Comparison of ENCODE assay signal across 21 cellular contexts in genomic region chr2:9543557-9543956, GRCh38. TPM values are rescaled to one million over a fixed set of nuclear protein-coding genes. Genes with fewer than 3 reads are reported as not detected.
DNase-seq lines count a peak whose midpoint lies in the region; ATAC-seq, FAIRE-seq and TF ChIP-seq lines count a peak whose summit lies in the region.
"Had no signal": no experiment of that assay in that cellular context is flagged by ENCODE, and none has a peak within 500 bp of the region (broad histone marks: within the 10 kb centered on the region; RNA-seq: fewer than 3 reads in every experiment).

No MANE protein-coding gene starts in this region.

- 0% methylated on average over 1 of the region's 1 CpG for WGBS in GM12878 (ENCODE audit: insufficient coverage, insufficient replicate concordance, low lambda C conversion rate, missing lambda C conversion rate)

- TF ChIP-seq RAD21 in GM12878 (IDR thresholded peaks at IDR 0.05; ENCODE audit: insufficient read depth, low read depth, low read length), result no peak

- in situ Hi-C loops in GM12878 (cut with MboI), result no loop called here

- no peak for TF ChIP-seq EP300 in GM12878 (IDR thresholded peaks at IDR 0.05; ENCODE audit: borderline replicate concordance in 1 of 2, control insufficient read depth in 1 of 2, low read depth in 2 of 2, low read length in 2 of 2)

- TF ChIP-seq CTCF in A673 (conservative IDR thresholded peaks at IDR 0.05; ENCODE audit: low read depth, low read length) (no peak), GM12878 (IDR thresholded peaks at IDR 0.05 in 2 of 3, conservative IDR thresholded peaks at IDR 0.05 in 1 of 3; ENCODE audit: control insufficient read depth in 2 of 3, extremely low read depth in 1 of 3, insufficient read depth in 1 of 3, low read depth in 3 of 3, low read length in 3 of 3) (no peak), dorsolateral prefrontal cortex (IDR thresholded peaks at IDR 0.05 in 54 of 56, conservative IDR thresholded peaks at IDR 0.05 in 2 of 56; ENCODE audit: low read depth in 1 of 56, partially characterized antibody in 56 of 56) (no peak), omental fat pad (IDR thresholded peaks at IDR 0.05) (no peak)
- TF ChIP-seq CTCF in CD4-positive, alpha-beta T cell (IDR thresholded peaks at IDR 0.05), result no peak

- RAD21 ChIA-PET in GM12878 (lab: Charles Lee; ENCODE audit: unreplicated experiment), result interaction anchor here (1.2 to 2.3 kb wide), 3 partner anchors 8 to 12 kb away, joined by 4 to 14 read pairs (median 4); partner anchors contain the start of gene ADAM17

- no peak overlapping the region for H3K4me3 Mint-ChIP-seq in CD4-positive, alpha-beta T cell
- H3K4me3 Mint-ChIP-seq: activated T-cell treated with anti-CD3 and anti-CD28 coated beads, Interleukin-2, amount 50 U/mL, for 4 hours had no signal

- H3K36me3 ChIP-seq in A673 (ENCODE audit: insufficient read depth, low read length, poor library complexity, severe bottlenecking) (no peaks in the 10 kb centered on the region), GM12878 (ENCODE audit: control insufficient read depth in 2 of 2, insufficient read depth in 2 of 2, low read length in 1 of 2) (no peaks in the 10 kb centered on the region)
- H3K36me3 ChIP-seq: ovary had no signal

- H3K4me2 ChIP-seq in GM12878 (ENCODE audit: control insufficient read depth, insufficient read depth), result peak overlapping the region; percentile 69
- H3K4me2 ChIP-seq: smooth muscle cell had no signal

- H4K20me1 ChIP-seq in GM12878 (ENCODE audit: control insufficient read depth, insufficient read depth), result no peaks in the 10 kb centered on the region

- H3K9ac ChIP-seq in GM12878 (ENCODE audit: control insufficient read depth, insufficient read depth, low read length), result peak overlapping the region; percentile 40; the same call in 1 of the 2 replicates

- H3K9me3 ChIP-seq in A673 (ENCODE audit: low read depth, low read length, poor library complexity, severe bottlenecking) (no peaks in the 10 kb centered on the region), GM12878 (replicated peaks; ENCODE audit: control insufficient read depth, insufficient read depth, low read length) (no peaks in the 10 kb centered on the region)
- no peaks in the 10 kb centered on the region for H3K9me3 ChIP-seq in CD4-positive, alpha-beta T cell (ENCODE audit: control insufficient read depth, low read length)
- H3K9me3 ChIP-seq: ovary, Peyer's patch had no signal

- no peak for FAIRE-seq in GM12878 (lab: Jason Lieb, UNC)
- FAIRE-seq: islet of Langerhans had no signal

- H3K27ac ChIP-seq in A673 (ENCODE audit: low read depth, low read length, poor library complexity, severe bottlenecking), result peak overlapping the region; percentile 18
- H3K27ac ChIP-seq in CD4-positive, alpha-beta T cell (ENCODE audit: low read depth, low read length), result no peak overlapping the region
- peak overlapping the region; percentile 50 for H3K27ac ChIP-seq in GM12878 (ENCODE audit: control insufficient read depth, insufficient read depth)
- H3K27ac ChIP-seq in dorsolateral prefrontal cortex, result peak overlapping the region in 3 of 59 donors; percentile 6 to 25 (median 11)
- H3K27ac ChIP-seq: ovary, WERI-Rb-1 had no signal

- H3K4me1 Mint-ChIP-seq in CD4-positive, alpha-beta T cell (ENCODE audit: low read depth), result peaks cover 59% of the 10 kb centered on the region

- H3K36me3 Mint-ChIP-seq in CD4-positive, alpha-beta T cell (ENCODE audit: low read depth), result peaks cover 46% of the 10 kb centered on the region

- TF ChIP-seq POLR2A in GM12878 (IDR thresholded peaks at IDR 0.05; ENCODE audit: low read depth, low read length), result no peak

- H2AFZ ChIP-seq in GM12878 (ENCODE audit: control insufficient read depth, low read depth, low read length), result no peak overlapping the region

- ATAC-seq in CD4-positive, alpha-beta T cell (ENCODE audit: poor library complexity), result peak; percentile 37
- ATAC-seq in GM12878, result peak; percentile 37
- ATAC-seq in HG03097 (IDR thresholded peaks at IDR 0.05; ENCODE audit: low FRiP score, unreplicated experiment), result no peak
- no peak for ATAC-seq in omental fat pad (ENCODE audit: low FRiP score)
- ATAC-seq: activated T-cell treated with anti-CD3 and anti-CD28 coated beads, Interleukin-2, amount 50 U/mL, for 4 hours had no signal

- intact Hi-C loops in A673 (cut with micrococcal nuclease; ENCODE audit: unreplicated experiment) (no loop called here), GM12878 (cut with micrococcal nuclease; ENCODE audit: unreplicated experiment) (no loop called here), dorsolateral prefrontal cortex (cut with DNase I) (no loop called here)
- intact Hi-C loops in CD4-positive, alpha-beta T cell (cut with DNase I, micrococcal nuclease), result no loop called here

- CTCF ChIA-PET in A673 (lab: Charles Lee) (no interaction called here), GM12878 (lab: Yijun Ruan, JAX) (interaction anchor here (0.9 to 4.0 kb wide), 3 partner anchors 9 to 70 kb away, joined by 3 to 23 read pairs (median 6); partner anchors contain the start of gene ADAM17)
- CTCF ChIA-PET in CD4-positive, alpha-beta T cell (lab: Charles Lee), result no interaction called here

- H3K4me1 ChIP-seq in A673 (ENCODE audit: insufficient read depth, low read length, poor library complexity, severe bottlenecking) (peaks cover 38% of the 10 kb centered on the region), GM12878 (ENCODE audit: control insufficient read depth, insufficient read depth, low read length) (peaks cover 58% of the 10 kb centered on the region)

- POLR2A ChIA-PET in A673 (lab: Charles Lee; ENCODE audit: low non-redundant PET), result no interaction called here
- POLR2A ChIA-PET in CD4-positive, alpha-beta T cell (lab: Charles Lee), result interaction anchor here (0.9 to 1.0 kb wide), 2 partner anchors 12 to 70 kb away, joined by 3 to 4 read pairs; partner anchors contain the start of gene ADAM17
- POLR2A ChIA-PET in GM12878 (lab: Charles Lee), result interaction anchor here (1.1 to 1.5 kb wide), 3 partner anchors 10 to 125 kb away, joined by 4 to 6 read pairs (median 4); partner anchors contain the start of gene ADAM17

- H3K79me2 ChIP-seq in GM12878 (ENCODE audit: control insufficient read depth, insufficient read depth, low read length), result peaks cover 71% of the 10 kb centered on the region

- BruUV-seq in A673 (replicated peaks; lab: Mats Ljungman, UMichigan), result no TSS peak
- BruUV-seq in GM12878 (replicated peaks; lab: Mats Ljungman, UMichigan), result no TSS peak

- H3K4me3 ChIP-seq in A673 (ENCODE audit: low read depth, low read length, poor library complexity, severe bottlenecking), result no peak overlapping the region
- H3K4me3 ChIP-seq in GM12878, result peak overlapping the region; percentile 50
- H3K4me3 ChIP-seq in dorsolateral prefrontal cortex, result no peak overlapping the region
- H3K4me3 ChIP-seq: ovary, Peyer's patch, smooth muscle cell had no signal

- DNase-seq in A673 (ENCODE audit: low spot score), result no peak
- DNase-seq in CD4-positive, alpha-beta T cell, result no peak
- DNase-seq in NAMALWA (ENCODE audit: low spot score), result peak; percentile 43
- no peak for DNase-seq in GM12878 (ENCODE audit: low read depth, low spot score)
- no peak for DNase-seq in dorsolateral prefrontal cortex
- DNase-seq in amygdala (lab: John Stamatoyannopoulos, UW), result no peak
- DNase-seq in omental fat pad (ENCODE audit: low spot score), result no peak
- DNase-seq: activated T-cell treated with anti-CD3 and anti-CD28 coated beads, Interleukin-2, amount 50 U/mL, for 4 hours; anterior cingulate cortex; cortex of kidney; DMS79 treated with DMSO at 0.1 percent for 48 hours; mesendoderm; NCI-H1436 treated with DMSO at 0.1 percent for 48 hours; NCI-H510A; ovary; Peyer's patch; SW 1271; WERI-Rb-1 had no signal

- H3K27me3 ChIP-seq in A673 (replicated peaks; ENCODE audit: insufficient read depth, low read depth, low read length, poor library complexity) (no peaks in the 10 kb centered on the region), GM12878 (replicated peaks in 1 of 2; ENCODE audit: control insufficient read depth in 2 of 2, insufficient read depth in 2 of 2, low read length in 1 of 2) (no peaks in the 10 kb centered on the region), dorsolateral prefrontal cortex (no peaks in the 10 kb centered on the region)
- H3K27me3 ChIP-seq in CD4-positive, alpha-beta T cell (ENCODE audit: control insufficient read depth, insufficient read depth, low read length), result no peaks in the 10 kb centered on the region
- H3K27me3 ChIP-seq: ovary, Peyer's patch had no signal

- SMC1A ChIA-PET in GM12878 (lab: Charles Lee; ENCODE audit: uncharacterized antibody, unreplicated experiment), result interaction anchor here (0.6 to 10.6 kb wide), 6 partner anchors 9 to 290 kb away, joined by 3 to 152 read pairs (median 3); partner anchors contain the start of gene ADAM17

- no peak overlapping the region for H3K27ac Mint-ChIP-seq in CD4-positive, alpha-beta T cell

- no peaks in the 10 kb centered on the region for H3K9me3 Mint-ChIP-seq in CD4-positive, alpha-beta T cell
- H3K9me3 Mint-ChIP-seq: activated T-cell treated with anti-CD3 and anti-CD28 coated beads, Interleukin-2, amount 50 U/mL, for 4 hours had no signal

- no peaks in the 10 kb centered on the region for H3K27me3 Mint-ChIP-seq in CD4-positive, alpha-beta T cell

TF ChIP-seq in GM12878, 131 proteins besides CTCF, POLR2A, EP300 and RAD21 (continues in another document):
- TF ChIP-seq MAX (IDR thresholded peaks at IDR 0.05; ENCODE audit: low read depth, low read length) (no peak), SMAD5 (IDR thresholded peaks at IDR 0.05; ENCODE audit: low read depth) (no peak)

RNA-seq across cellular contexts. Expression of gene ADAM17, which starts 12.1 kb away (rescaled TPM):
- total RNA-seq in A673 (2021) (34.2 and 40.1 TPM in 2 replicates), GM12878 (2014; rRNA removed) (17.3 and 17.7 TPM in 2 replicates), GM12878 (2014; rRNA removed; fragmentation: Illumina TruSeq; extraction: Trizol) (18.5 and 19.2 TPM in 2 replicates), GM12878 (2021) (16.4 and 18.9 TPM in 2 replicates), dorsolateral prefrontal cortex (10 to 100 TPM; 20.3 to 43.9 (median 31.0) TPM), omental fat pad (10 to 100 TPM; 25.1 to 73.1 (median 44.1) TPM)
- 10 to 100 TPM; 21.4 to 21.6 TPM for total RNA-seq in CD4-positive, alpha-beta T cell
- total RNA-seq in GM12878 (2013; cell fraction: nucleolus; rRNA removed), result 102 and 104 TPM in 2 replicates
- 13.1 TPM for polyA plus RNA-seq in GM12878 (2011; ENCODE audit: low read depth)
- polyA plus RNA-seq in GM12878 (2011; rRNA removed) (8.1 and 9.9 TPM in 2 replicates), GM12878 (2014; fragmentation: Illumina TruSeq; extraction: Trizol) (12.0 and 13.3 TPM in 2 replicates), GM12878 (2014; fragmentation: Nextera tagmentation; extraction: Ambion mirVana) (1 to 10 TPM; 2.3 to 3.4 TPM), GM12878 (2014; rRNA removed) (9.4 and 10.1 TPM in 2 replicates), GM12878 (2016; fragmentation: Nextera tagmentation; extraction: Ambion mirVana) (10 to 100 TPM; 14.9 to 15.9 TPM)
- 4.2 and 4.3 TPM in 2 replicates for polyA plus RNA-seq in GM12878 (2011; cell fraction: cytosol; rRNA removed)
- polyA plus RNA-seq in GM12878 (2011; cell fraction: nucleus; rRNA removed), result 11.5 and 11.9 TPM in 2 replicates
- polyA plus RNA-seq in GM12878 (2012), result 12.2 and 14.0 TPM in 2 replicates
- 20.0 and 21.9 TPM in 2 replicates for polyA minus RNA-seq in GM12878 (2011; rRNA and poly(A)+ RNA removed)
- 4.8 and 7.0 TPM in 2 replicates for polyA minus RNA-seq in GM12878 (2011; cell fraction: cytosol; rRNA and poly(A)+ RNA removed)
- polyA minus RNA-seq in GM12878 (2011; cell fraction: nucleus; rRNA and poly(A)+ RNA removed), result 12.8 and 24.0 TPM in 2 replicates

Comparison
In these comparisons a context has a peak if more than half of its experiments do, and no peak if none do; other contexts are left out.
1. ATAC-seq: peak in CD4-positive, alpha-beta T cell (single experiment) and GM12878 (single experiment); none in HG03097 (single experiment) and omental fat pad (single experiment).